11 cellular contexts compared by ENCODE assay signal in the genomic region with DNA sequence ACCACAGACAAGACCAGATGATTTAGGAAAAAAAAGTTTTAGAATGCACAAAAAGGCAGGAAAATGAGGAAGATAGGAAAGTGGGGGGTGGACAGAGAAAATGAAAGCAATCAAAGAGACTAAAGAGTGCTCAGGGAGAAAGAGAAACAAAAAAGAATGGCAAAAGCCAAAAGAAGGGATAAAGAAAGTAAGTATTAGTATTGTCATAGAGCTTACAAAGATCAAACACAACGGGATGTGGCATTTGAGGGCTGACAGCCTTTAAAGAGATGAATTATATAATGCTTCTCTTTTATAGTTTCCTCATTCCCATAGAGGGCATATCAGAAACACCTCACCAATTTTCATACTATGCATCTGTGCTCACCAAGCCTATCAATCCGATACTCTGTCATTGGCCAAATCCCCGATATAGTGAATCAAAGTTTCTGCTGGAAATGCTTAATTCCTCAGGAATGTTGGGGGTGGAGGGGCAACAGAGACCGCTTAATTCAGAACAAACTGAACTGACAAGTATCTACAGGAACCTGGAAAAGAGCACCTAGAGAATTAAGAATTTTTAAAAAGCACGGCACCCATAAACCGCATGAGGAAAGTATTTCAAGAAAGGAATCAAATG. TPM values are rescaled to one million over a fixed set of nuclear protein-coding genes. Genes with fewer than 3 reads are reported as not detected.
DNase-seq lines count a peak whose midpoint lies in the region; ATAC-seq and TF ChIP-seq lines count a peak whose summit lies in the region.
"Had no signal": no experiment of that assay in that cellular context is flagged by ENCODE, and none has a peak within 500 bp of the region (broad histone marks: within the 10 kb centered on the region; RNA-seq: fewer than 3 reads in every experiment).

No MANE protein-coding gene starts in this region.

- peak overlapping the region; percentile 41 for H3K27ac ChIP-seq in CD8-positive, alpha-beta T cell (ENCODE audit: low read depth, low read length)
- H3K27ac ChIP-seq in Karpas-422 (ENCODE audit: low read length) (no peak overlapping the region), trophoblast cell (ENCODE audit: low read depth, low read length) (no peak overlapping the region)
- H3K27ac ChIP-seq: WERI-Rb-1 had no signal

- peaks cover 21% of the 10 kb centered on the region for H3K36me3 Mint-ChIP-seq in CD8-positive, alpha-beta T cell
- H3K36me3 Mint-ChIP-seq in activated naive CD8-positive, alpha-beta T cell = peaks cover 9% of the 10 kb centered on the region
- peaks cover 0 to 7% of the 10 kb centered on the region in 2 donors for H3K36me3 Mint-ChIP-seq in naive B cell

- H2AFZ ChIP-seq in Karpas-422 (ENCODE audit: low read length) (no peak overlapping the region), trophoblast cell (ENCODE audit: insufficient read depth, low read length, poor library complexity) (no peak overlapping the region)

- no CpG with 5 or more reads among the region's 6 CpGs for WGBS in trophoblast cell (ENCODE audit: extremely low coverage, insufficient coverage, insufficient read length)

- H3K4me3 ChIP-seq in CD8-positive, alpha-beta T cell (ENCODE audit: low read depth, low read length) = peak overlapping the region; percentile 21
- no peak overlapping the region for H3K4me3 ChIP-seq in Karpas-422 (ENCODE audit: low read length)
- H3K4me3 ChIP-seq in trophoblast cell (ENCODE audit: low read depth, low read length) = no peak overlapping the region

- H3K27me3 ChIP-seq in CD8-positive, alpha-beta T cell (ENCODE audit: insufficient read depth, low read length) = no peaks in the 10 kb centered on the region
- H3K27me3 ChIP-seq in Karpas-422 (ENCODE audit: low read length) (no peaks in the 10 kb centered on the region), trophoblast cell (ENCODE audit: insufficient read depth, low read length) (no peaks in the 10 kb centered on the region)

- no peak overlapping the region for H3K23ac ChIP-seq in trophoblast cell (ENCODE audit: low read length)

- H3K27ac Mint-ChIP-seq in CD8-positive, alpha-beta T cell = peak overlapping the region; percentile 87
- peak overlapping the region; percentile 86 for H3K27ac Mint-ChIP-seq in activated naive CD8-positive, alpha-beta T cell
- peak overlapping the region; percentile 36 to 97 (median 80) for H3K27ac Mint-ChIP-seq in naive B cell

- no peaks in the 10 kb centered on the region for H3K27me3 Mint-ChIP-seq in CD8-positive, alpha-beta T cell (ENCODE audit: low read depth)
- no peaks in the 10 kb centered on the region for H3K27me3 Mint-ChIP-seq in activated naive CD8-positive, alpha-beta T cell
- no peaks in the 10 kb centered on the region for H3K27me3 Mint-ChIP-seq in naive B cell

- H4K20me1 ChIP-seq in Karpas-422 (ENCODE audit: insufficient read depth, low read depth, low read length) = no peaks in the 10 kb centered on the region

- H3K4me1 Mint-ChIP-seq in CD8-positive, alpha-beta T cell (ENCODE audit: low read depth) = peaks cover 72% of the 10 kb centered on the region
- peaks cover 67% of the 10 kb centered on the region for H3K4me1 Mint-ChIP-seq in activated naive CD8-positive, alpha-beta T cell (ENCODE audit: low read depth)
- peaks cover 32 to 59% (median 41%) of the 10 kb centered on the region in 3 donors for H3K4me1 Mint-ChIP-seq in naive B cell

- peak in 1 of 7 experiments; percentile 51 for DNase-seq in CD8-positive, alpha-beta T cell
- DNase-seq in Karpas-422 (peak; percentile 45), naive B cell (no peak), NCI-H146 (lab: John Stamatoyannopoulos, UW) (no peak), trophoblast cell (no peak)
- DNase-seq: NCI-H524; stimulated activated CD4-positive, alpha-beta T cell treated with anti-CD3 and anti-CD28 coated beads, Interleukin-4, amount 100 ng/mL, for 1 hour; WERI-Rb-1 had no signal

- no peaks in the 10 kb centered on the region for H3K9me2 ChIP-seq in Karpas-422 (replicated peaks; ENCODE audit: insufficient read depth, low read length)

- no peak overlapping the region for H2BK12ac ChIP-seq in trophoblast cell (ENCODE audit: low read length)

- no peak overlapping the region for H3K14ac ChIP-seq in trophoblast cell (ENCODE audit: low read length)

- no peak overlapping the region for H4K8ac ChIP-seq in trophoblast cell (ENCODE audit: low read depth, low read length)

- intact Hi-C loops in CD8-positive, alpha-beta T cell (cut with DNase I, micrococcal nuclease) = loop anchor here (5.0 to 10.0 kb wide), 9 partner anchors 316 to 1446 kb away; a partner anchor contains a TSS

- H3K79me2 ChIP-seq in Karpas-422 (ENCODE audit: low read length) (peaks cover 88% of the 10 kb centered on the region), trophoblast cell (ENCODE audit: control insufficient read depth, insufficient read depth, low read length, poor library complexity) (peaks cover 5% of the 10 kb centered on the region)

- H3K9ac ChIP-seq in Karpas-422 (ENCODE audit: low read length) (no peak overlapping the region), trophoblast cell (ENCODE audit: low read length) (no peak overlapping the region)

- CTCF ChIA-PET in CD8-positive, alpha-beta T cell (lab: Charles Lee) = no interaction called here

- H4K91ac ChIP-seq in trophoblast cell (ENCODE audit: low read depth, low read length) = no peak overlapping the region

- TF ChIP-seq CTCF in CD8-positive, alpha-beta T cell (IDR thresholded peaks at IDR 0.05) = no peak

- no peak overlapping the region for H2BK120ac ChIP-seq in trophoblast cell (ENCODE audit: insufficient read depth, low read length, poor library complexity)

- no peaks in the 10 kb centered on the region for H3K9me3 ChIP-seq in CD8-positive, alpha-beta T cell (ENCODE audit: low read length)
- H3K9me3 ChIP-seq in Karpas-422 (ENCODE audit: low read length) (no peaks in the 10 kb centered on the region), trophoblast cell (ENCODE audit: insufficient read depth, low read depth, low read length) (no peaks in the 10 kb centered on the region)

- ATAC-seq in CD8-positive, alpha-beta T cell = peak; percentile 43
- ATAC-seq in naive B cell (ENCODE audit: low read depth in 2 of 2) (peak in 1 of 2 donors; percentile 76), GM18868 (IDR thresholded peaks at IDR 0.05; ENCODE audit: unreplicated experiment) (no peak), GM18861 (IDR thresholded peaks at IDR 0.05; ENCODE audit: unreplicated experiment) (no peak)

- H3K36me3 ChIP-seq in CD8-positive, alpha-beta T cell (ENCODE audit: insufficient read depth, low read length) = peaks cover 4% of the 10 kb centered on the region
- H3K36me3 ChIP-seq in Karpas-422 (ENCODE audit: insufficient read depth, low read length) (peaks cover 14% of the 10 kb centered on the region), trophoblast cell (ENCODE audit: control insufficient read depth in 1 of 2, insufficient read depth in 2 of 2, low read length in 2 of 2) (peaks cover 0 to 6% of the 10 kb centered on the region in 2 experiments)

- peaks cover 46% of the 10 kb centered on the region for H3K4me1 ChIP-seq in CD8-positive, alpha-beta T cell (ENCODE audit: insufficient read depth, low read length)
- peaks cover 45% of the 10 kb centered on the region for H3K4me1 ChIP-seq in Karpas-422 (ENCODE audit: low read length)
- H3K4me1 ChIP-seq in trophoblast cell (ENCODE audit: control insufficient read depth in 1 of 2, insufficient read depth in 2 of 2, low read length in 2 of 2) = no peaks in the 10 kb centered on the region

- no peak overlapping the region for H3K4ac ChIP-seq in trophoblast cell (ENCODE audit: low read depth, low read length)

- no peak overlapping the region for H4K12ac ChIP-seq in trophoblast cell (ENCODE audit: low read depth, low read length)

- H3K4me3 Mint-ChIP-seq in CD8-positive, alpha-beta T cell = peak overlapping the region; percentile 70
- peak overlapping the region; percentile 94 for H3K4me3 Mint-ChIP-seq in activated naive CD8-positive, alpha-beta T cell
- peak overlapping the region in 5 of 8 donors; percentile 14 to 90 (median 84) for H3K4me3 Mint-ChIP-seq in naive B cell

- H3K18ac ChIP-seq in trophoblast cell (ENCODE audit: low read length) = no peak overlapping the region

- H3K79me1 ChIP-seq in trophoblast cell (ENCODE audit: low read length) = peaks cover 6% of the 10 kb centered on the region

- H3K4me2 ChIP-seq in Karpas-422 (ENCODE audit: low read depth, low read length, poor library complexity, severe bottlenecking) (peak overlapping the region; percentile 27), trophoblast cell (ENCODE audit: low read length) (no peak overlapping the region)

- no peaks in the 10 kb centered on the region for H3K9me3 Mint-ChIP-seq in CD8-positive, alpha-beta T cell
- H3K9me3 Mint-ChIP-seq in activated naive CD8-positive, alpha-beta T cell (ENCODE audit: low read depth) = no peaks in the 10 kb centered on the region
- H3K9me3 Mint-ChIP-seq in naive B cell = no peaks in the 10 kb centered on the region

- no peak overlapping the region for H2BK5ac ChIP-seq in trophoblast cell (ENCODE audit: low read depth, low read length, poor library complexity)

- H2AK5ac ChIP-seq in trophoblast cell (ENCODE audit: low read length) = no peak overlapping the region

- POLR2A ChIA-PET in CD8-positive, alpha-beta T cell (lab: Charles Lee) = no interaction called here

RNA-seq across cellular contexts. Expression of a gene that starts 2.7 kb away (rescaled TPM):
- 10 to 100 TPM; 45.7 to 46.8 TPM for total RNA-seq in CD8-positive, alpha-beta T cell
- 56.1 and 78.0 TPM in 2 replicates for total RNA-seq in Karpas-422 (2014; rRNA removed; shearing (Covaris generic); ENCODE audit: low replicate concordance)
- polyA plus RNA-seq in naive B cell (ENCODE audit: low read depth in 6 of 6) = 10 to 100 TPM; 19.3 to 38.9 (median 23.4) TPM
- 14.5 and 16.5 TPM in 2 replicates for polyA plus RNA-seq in trophoblast cell (2013)

RNA-seq across cellular contexts. Expression of a gene that starts 2.8 kb away (rescaled TPM):
- total RNA-seq in CD8-positive, alpha-beta T cell = 10 to 100 TPM; 13.1 to 16.4 TPM
- 24.4 and 26.5 TPM in 2 replicates for total RNA-seq in Karpas-422 (2014; rRNA removed; shearing (Covaris generic); ENCODE audit: low replicate concordance)
- polyA plus RNA-seq in naive B cell (ENCODE audit: low read depth in 6 of 6) = 10 to 100 TPM in 1 of 6 donors, 1 to 10 TPM in 4, under 1 TPM in 1; 0.91 to 10.0 (median 7.6) TPM
- polyA plus RNA-seq in trophoblast cell (2013) = 5.5 and 5.7 TPM in 2 replicates

RNA-seq across cellular contexts. Expression of a gene that starts 19.0 kb away (rescaled TPM):
- total RNA-seq in CD8-positive, alpha-beta T cell = 1 to 10 TPM; 7.9 to 9.0 TPM
- 38.7 and 116 TPM in 2 replicates for total RNA-seq in Karpas-422 (2014; rRNA removed; shearing (Covaris generic); ENCODE audit: low replicate concordance)
- polyA plus RNA-seq in naive B cell (ENCODE audit: low read depth in 6 of 6) = 10 to 100 TPM; 63.0 to 89.2 (median 77.5) TPM
- polyA plus RNA-seq in trophoblast cell (2013) = 26.9 and 28.8 TPM in 2 replicates
